Comparison of ENCODE assay signal across 9 cellular contexts in the genomic region with DNA sequence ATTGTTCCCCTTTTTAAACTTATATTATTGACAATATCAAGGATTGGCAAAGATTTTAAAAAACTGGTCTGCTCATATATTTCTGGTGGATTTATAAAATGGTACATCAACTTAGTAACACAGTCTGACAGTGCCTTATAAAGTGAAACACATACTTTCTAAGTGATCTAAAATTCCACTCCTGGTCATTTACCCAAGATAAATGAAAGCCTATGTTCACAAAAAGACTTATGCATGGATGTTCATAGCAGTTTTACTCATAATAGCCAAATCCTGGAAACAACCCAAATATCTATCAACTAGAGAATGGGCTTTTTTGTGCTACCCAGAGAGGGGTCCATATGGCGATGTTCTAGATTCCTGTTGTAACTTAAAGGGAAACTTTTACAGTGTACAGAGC.
"Had no signal": no experiment of that assay in that cellular context is flagged by ENCODE, and none has a peak within 500 bp of the region (broad histone marks: within the 10 kb centered on the region; RNA-seq: fewer than 3 reads in every experiment).

No MANE protein-coding gene starts in this region.

- FAIRE-seq: HepG2 had no signal

- H3K4me1 Mint-ChIP-seq: IgD-negative memory B cell had no signal

- H3K4me1 ChIP-seq: HAP-1 had no signal

- H3K27ac Mint-ChIP-seq: HFFc6, IgD-negative memory B cell had no signal

- H3K36me3 ChIP-seq: HAP-1 had no signal

- H3K9ac ChIP-seq: GM23248 had no signal

- H3K9me3 Mint-ChIP-seq: IgD-negative memory B cell had no signal

- H3K27ac ChIP-seq: GM23248, HL-60 had no signal

- H2AFZ ChIP-seq: GM23248 had no signal

- H3K27me3 Mint-ChIP-seq: IgD-negative memory B cell had no signal

- H3K9me3 ChIP-seq: HAP-1 had no signal

- H3K4me3 Mint-ChIP-seq: HFFc6, IgD-negative memory B cell had no signal

- H3K36me3 Mint-ChIP-seq: IgD-negative memory B cell had no signal

- ATAC-seq: HCT116, HepG2 had no signal

- H3K4me3 ChIP-seq: GM23248, HAP-1 had no signal

- DNase-seq: GOT3, H7 had no signal
